1 cellular context compared by ENCODE assay signal in the genomic region with DNA sequence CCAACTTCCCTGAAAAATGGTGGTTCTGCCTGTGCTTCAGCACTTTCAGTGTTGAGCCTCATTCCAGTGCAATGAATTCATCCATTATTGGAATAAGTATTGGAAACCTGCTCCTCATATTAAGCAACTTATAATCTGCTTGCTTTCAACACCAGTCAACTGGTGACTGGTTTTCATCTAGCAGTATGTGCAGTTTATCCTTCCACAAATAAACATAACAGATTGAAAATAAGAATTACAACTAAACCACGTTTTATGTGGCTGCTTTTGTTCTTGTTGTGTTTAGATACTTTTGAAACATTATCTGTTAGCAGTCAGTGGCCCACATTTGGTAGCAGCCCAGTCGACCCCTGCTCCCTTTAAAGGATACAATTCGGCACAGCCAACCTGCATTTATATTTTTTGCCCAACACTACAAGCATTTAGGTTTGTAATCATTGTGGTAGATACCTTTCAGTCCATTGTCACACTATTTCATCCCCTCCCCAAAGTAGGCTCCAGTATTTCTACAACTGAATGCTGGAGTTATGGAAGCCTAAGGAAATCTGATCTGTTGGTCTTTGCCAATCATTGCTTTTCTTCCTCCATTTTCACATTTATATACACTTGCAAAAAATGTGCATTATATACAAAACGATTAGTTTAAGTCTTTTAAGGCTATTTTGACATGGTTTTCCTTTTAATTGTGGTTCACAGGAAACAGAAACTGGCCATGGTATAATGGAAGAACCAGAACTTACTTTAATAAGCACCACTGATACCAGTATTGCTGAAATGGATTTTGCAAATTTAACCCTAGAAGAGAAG.
A peak's percentile ranks its signal among the peaks of the same experiment; 100 is the strongest.
TF ChIP-seq lines count a peak whose summit lies in the region.

No MANE protein-coding gene starts in this region.

TF ChIP-seq in HCT116, 20 proteins besides CTCF, POLR2A, EP300 and RAD21:
- TF ChIP-seq JUND (IDR thresholded peaks at IDR 0.05) = peak; percentile 24; the same call in 1 of the 2 replicates
- TF ChIP-seq ELF1 (IDR thresholded peaks at IDR 0.05; ENCODE audit: borderline replicate concordance, low read depth) = no peak
- no peak for TF ChIP-seq SRF (IDR thresholded peaks at IDR 0.05; ENCODE audit: low read depth)
- TF ChIP-seq POLR2AphosphoS5 (IDR thresholded peaks at IDR 0.05; ENCODE audit: low read depth, low read length) = peak; percentile 53; the same call in 1 of the 2 replicates
- TF ChIP-seq, protein P1, sequence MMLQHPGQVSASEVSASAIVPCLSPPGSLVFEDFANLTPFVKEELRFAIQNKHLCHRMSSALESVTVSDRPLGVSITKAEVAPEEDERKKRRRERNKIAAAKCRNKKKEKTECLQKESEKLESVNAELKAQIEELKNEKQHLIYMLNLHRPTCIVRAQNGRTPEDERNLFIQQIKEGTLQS (IDR thresholded peaks at IDR 0.05) = no peak
- TF ChIP-seq FOSL1 (IDR thresholded peaks at IDR 0.05; ENCODE audit: low read depth) = no peak; the same call in 1 of the 2 replicates
